ENCODE assay signal across 8 cellular contexts in genomic region chr18:23269058-23269457, GRCh38.
DNase-seq lines count a peak whose midpoint lies in the region; ATAC-seq, FAIRE-seq and TF ChIP-seq lines count a peak whose summit lies in the region.
"Not testable (repeated sequence)": the region's sequence is repeated elsewhere in the genome, so short reads cannot be mapped to it uniquely, and the experiment has no call there.

No MANE protein-coding gene starts in this region.

- not testable (repeated sequence) for DNase-seq in CD4-positive, alpha-beta T cell; activated T-cell treated with anti-CD3 and anti-CD28 coated beads, Interleukin-2, amount 50 U/mL, for 24 hours; H1 (ENCODE audit: low read depth in 1 of 2, low spot score in 2 of 2); stimulated activated naive B cell treated with anti-CD40 and anti-IgM and Interleukin-4, amounts not matched to agents 10 μg/mL and 1 μg/mL and 100 μg/mL, for 72 hours
- DNase-seq in T-cell = peak in 1 of 34 experiments; percentile 5
- DNase-seq in activated CD4-positive, alpha-beta T cell treated with anti-CD3 and anti-CD28 coated beads, Interleukin-2, amount 10 ng/mL, durations not matched to agents 24 days and 14 days = peak; percentile 66
- peak in 3 of 9 donors; percentile 3 to 22 (median 21) for DNase-seq in naive thymus-derived CD4-positive, alpha-beta T cell

- not testable (repeated sequence) for H3K23ac ChIP-seq in H1 (ENCODE audit: insufficient read length)

- ATAC-seq in CD4-positive, alpha-beta T cell (ENCODE audit: poor library complexity) = peak; percentile 29
- peak; percentile 43 to 49 (median 46) for ATAC-seq in T-cell (replicated peaks in 1 of 4)
- peak; percentile 39 for ATAC-seq in naive thymus-derived CD4-positive, alpha-beta T cell
- ATAC-seq in stimulated activated naive B cell treated with anti-CD40 and anti-IgM and Interleukin-4, amounts not matched to agents 10 μg/mL and 1 μg/mL and 100 μg/mL, for 72 hours (replicated peaks) = peak; percentile 3 to 29

- TF ChIP-seq EP300 in H1 (IDR thresholded peaks at IDR 0.05; ENCODE audit: borderline replicate concordance in 1 of 2, low read depth in 2 of 2, low read length in 2 of 2) = not testable (repeated sequence)

- H2BK12ac ChIP-seq in H1 (ENCODE audit: low read depth, low read length) = not testable (repeated sequence)

- not testable (repeated sequence) for H3K27me3 ChIP-seq in CD4-positive, alpha-beta T cell (ENCODE audit: control insufficient read depth, insufficient read depth, low read length); H1 (replicated peaks in 1 of 4; ENCODE audit: control insufficient read depth in 3 of 4, extremely low read depth in 1 of 4, insufficient read depth in 3 of 4, low read length in 3 of 4); naive thymus-derived CD4-positive, alpha-beta T cell (ENCODE audit: control insufficient read depth in 2 of 2, insufficient read depth in 2 of 2, low read length in 2 of 2)

- not testable (repeated sequence) for H2BK5ac ChIP-seq in H1 (ENCODE audit: low read depth, low read length)

- not testable (repeated sequence) for H3K4me2 ChIP-seq in H1 (ENCODE audit: insufficient read depth in 1 of 2, low read depth in 2 of 2, low read length in 2 of 2)

- H3K18ac ChIP-seq in H1 (ENCODE audit: extremely low read depth, low read length) = not testable (repeated sequence)

- TF ChIP-seq POLR2A in H1 (IDR thresholded peaks at IDR 0.05; ENCODE audit: control extremely low read depth in 1 of 2, low read depth in 2 of 2, low read length in 2 of 2) = not testable (repeated sequence)

- H3K27ac ChIP-seq in CD4-positive, alpha-beta T cell (ENCODE audit: low read depth, low read length); H1 (ENCODE audit: low read depth, low read length): not testable (repeated sequence)
- H3K27ac ChIP-seq in naive thymus-derived CD4-positive, alpha-beta T cell (ENCODE audit: low read depth, low read length) = peak overlapping the region; percentile 4

- not testable (repeated sequence) for H3K27ac Mint-ChIP-seq in CD4-positive, alpha-beta T cell; activated CD4-positive, alpha-beta T cell treated with anti-CD3 and anti-CD28 coated beads, Interleukin-2, amount 10 ng/mL, durations not matched to agents 24 days and 14 days
- peak overlapping the region in 1 of 2 donors; percentile 74 for H3K27ac Mint-ChIP-seq in T-cell
- peak overlapping the region; percentile 42 for H3K27ac Mint-ChIP-seq in activated T-cell treated with anti-CD3 and anti-CD28 coated beads, Interleukin-2, amount 50 U/mL, for 24 hours
- peak overlapping the region; percentile 18 for H3K27ac Mint-ChIP-seq in activated naive CD8-positive, alpha-beta T cell
- H3K27ac Mint-ChIP-seq in naive thymus-derived CD4-positive, alpha-beta T cell = peak overlapping the region in 4 of 9 donors; percentile 22 to 77 (median 54)
- peak overlapping the region; percentile 74 for H3K27ac Mint-ChIP-seq in stimulated activated naive B cell treated with anti-CD40 and anti-IgM and Interleukin-4, amounts not matched to agents 10 μg/mL and 1 μg/mL and 100 μg/mL, for 72 hours

- H3K4me3 Mint-ChIP-seq in CD4-positive, alpha-beta T cell; T-cell; activated CD4-positive, alpha-beta T cell treated with anti-CD3 and anti-CD28 coated beads, Interleukin-2, amount 10 ng/mL, durations not matched to agents 24 days and 14 days; activated T-cell treated with anti-CD3 and anti-CD28 coated beads, Interleukin-2, amount 50 U/mL, for 24 hours; activated naive CD8-positive, alpha-beta T cell: not testable (repeated sequence)
- H3K4me3 Mint-ChIP-seq in naive thymus-derived CD4-positive, alpha-beta T cell = peak overlapping the region in 3 of 10 donors; percentile 5 to 35 (median 20)
- peak overlapping the region in 1 of 2 donors; percentile 8 for H3K4me3 Mint-ChIP-seq in stimulated activated naive B cell treated with anti-CD40 and anti-IgM and Interleukin-4, amounts not matched to agents 10 μg/mL and 1 μg/mL and 100 μg/mL, for 72 hours

- H2BK120ac ChIP-seq in H1 (replicated peaks; ENCODE audit: low read depth, low read length) = peak overlapping the region; percentile 24

- H2AFZ ChIP-seq in H1 (ENCODE audit: low read length) = not testable (repeated sequence)

- not testable (repeated sequence) for H3K9ac ChIP-seq in H1 (replicated peaks in 1 of 4; ENCODE audit: extremely low read depth in 1 of 4, low read depth in 3 of 4, low read length in 3 of 4)

- H4K91ac ChIP-seq in H1 (replicated peaks; ENCODE audit: insufficient read length, low read length) = peak overlapping the region; percentile 52

- not testable (repeated sequence) for FAIRE-seq in H1 (lab: Jason Lieb, UNC)

- H3K36me3 ChIP-seq in H1 (ENCODE audit: control insufficient read depth in 2 of 4, insufficient read depth in 4 of 4, low read length in 3 of 4); naive thymus-derived CD4-positive, alpha-beta T cell (ENCODE audit: control insufficient read depth in 2 of 3, insufficient read depth in 3 of 3, low read length in 3 of 3): not testable (repeated sequence)

- peaks cover 11% of the 10 kb centered on the region for H3K9me3 ChIP-seq in CD4-positive, alpha-beta T cell (ENCODE audit: control insufficient read depth, low read length)
- H3K9me3 ChIP-seq in H1 (ENCODE audit: insufficient read depth in 2 of 2, low read depth in 1 of 2, low read length in 1 of 2) = peaks cover 20 to 32% of the 10 kb centered on the region in 2 experiments
- peaks cover 0 to 15% (median 3%) of the 10 kb centered on the region in 3 experiments for H3K9me3 ChIP-seq in naive thymus-derived CD4-positive, alpha-beta T cell (ENCODE audit: control insufficient read depth in 2 of 3, low read length in 3 of 3)

- H3K4me1 Mint-ChIP-seq in CD4-positive, alpha-beta T cell (ENCODE audit: low read depth) = not testable (repeated sequence)
- peaks cover 20 to 26% (median 23%) of the 10 kb centered on the region in 3 donors for H3K4me1 Mint-ChIP-seq in T-cell
- H3K4me1 Mint-ChIP-seq in activated CD4-positive, alpha-beta T cell treated with anti-CD3 and anti-CD28 coated beads, Interleukin-2, amount 10 ng/mL, durations not matched to agents 24 days and 14 days = peaks cover 24% of the 10 kb centered on the region
- H3K4me1 Mint-ChIP-seq in activated T-cell treated with anti-CD3 and anti-CD28 coated beads, Interleukin-2, amount 50 U/mL, for 24 hours (ENCODE audit: low read depth) = peaks cover 23% of the 10 kb centered on the region
- peaks cover 19% of the 10 kb centered on the region for H3K4me1 Mint-ChIP-seq in activated naive CD8-positive, alpha-beta T cell (ENCODE audit: low read depth)
- peaks cover 18 to 35% (median 24%) of the 10 kb centered on the region in 7 donors for H3K4me1 Mint-ChIP-seq in naive thymus-derived CD4-positive, alpha-beta T cell
- peaks cover 23 to 45% of the 10 kb centered on the region in 2 donors for H3K4me1 Mint-ChIP-seq in stimulated activated naive B cell treated with anti-CD40 and anti-IgM and Interleukin-4, amounts not matched to agents 10 μg/mL and 1 μg/mL and 100 μg/mL, for 72 hours

- intact Hi-C loops in CD4-positive, alpha-beta T cell (cut with DNase I, micrococcal nuclease); activated CD4-positive, alpha-beta T cell treated with anti-CD3 and anti-CD28 coated beads, Interleukin-2, amount 10 ng/mL, durations not matched to agents 24 days and 14 days (cut with micrococcal nuclease); naive thymus-derived CD4-positive, alpha-beta T cell (cut with micrococcal nuclease): not testable (repeated sequence)

- H3K36me3 Mint-ChIP-seq in CD4-positive, alpha-beta T cell (ENCODE audit: low read depth); activated CD4-positive, alpha-beta T cell treated with anti-CD3 and anti-CD28 coated beads, Interleukin-2, amount 10 ng/mL, durations not matched to agents 24 days and 14 days (ENCODE audit: low read depth): not testable (repeated sequence)
- H3K36me3 Mint-ChIP-seq in T-cell = peaks cover 12% of the 10 kb centered on the region
- peaks cover 24% of the 10 kb centered on the region for H3K36me3 Mint-ChIP-seq in activated T-cell treated with anti-CD3 and anti-CD28 coated beads, Interleukin-2, amount 50 U/mL, for 24 hours (ENCODE audit: low read depth)
- peaks cover 20% of the 10 kb centered on the region for H3K36me3 Mint-ChIP-seq in activated naive CD8-positive, alpha-beta T cell
- H3K36me3 Mint-ChIP-seq in naive thymus-derived CD4-positive, alpha-beta T cell = peaks cover 9 to 36% (median 14%) of the 10 kb centered on the region in 5 donors
- H3K36me3 Mint-ChIP-seq in stimulated activated naive B cell treated with anti-CD40 and anti-IgM and Interleukin-4, amounts not matched to agents 10 μg/mL and 1 μg/mL and 100 μg/mL, for 72 hours = peaks cover 21 to 61% of the 10 kb centered on the region in 2 donors

- not testable (repeated sequence) for H3K9me3 Mint-ChIP-seq in CD4-positive, alpha-beta T cell
- H3K9me3 Mint-ChIP-seq in T-cell = peaks cover 7 to 30% (median 10%) of the 10 kb centered on the region in 3 donors
- peaks cover 19% of the 10 kb centered on the region for H3K9me3 Mint-ChIP-seq in activated CD4-positive, alpha-beta T cell treated with anti-CD3 and anti-CD28 coated beads, Interleukin-2, amount 10 ng/mL, durations not matched to agents 24 days and 14 days
- H3K9me3 Mint-ChIP-seq in activated T-cell treated with anti-CD3 and anti-CD28 coated beads, Interleukin-2, amount 50 U/mL, for 24 hours = peaks cover 33% of the 10 kb centered on the region
- H3K9me3 Mint-ChIP-seq in activated naive CD8-positive, alpha-beta T cell (ENCODE audit: low read depth) = peaks cover 11% of the 10 kb centered on the region
- H3K9me3 Mint-ChIP-seq in naive thymus-derived CD4-positive, alpha-beta T cell = peaks cover 7 to 42% (median 21%) of the 10 kb centered on the region in 11 donors
- H3K9me3 Mint-ChIP-seq in stimulated activated naive B cell treated with anti-CD40 and anti-IgM and Interleukin-4, amounts not matched to agents 10 μg/mL and 1 μg/mL and 100 μg/mL, for 72 hours = peaks cover 22 to 25% of the 10 kb centered on the region in 2 donors

- not testable (repeated sequence) for H3K79me1 ChIP-seq in H1 (ENCODE audit: low read depth, low read length)

- not testable (repeated sequence) for H4K5ac ChIP-seq in H1 (ENCODE audit: insufficient read length, low read depth, low read length)

- 100% methylated on average over 1 of the region's 1 CpG; no CpG with 5 or more reads in 1 of the 2 experiments for WGBS in H1 (ENCODE audit: extremely low coverage in 1 of 2, insufficient coverage in 1 of 2, insufficient read length in 1 of 2, insufficient replicate concordance in 2 of 2, low coverage in 1 of 2, low lambda C conversion rate in 2 of 2, missing lambda C conversion rate in 1 of 2), 2 experiments

- H3K79me2 ChIP-seq in H1 (ENCODE audit: control insufficient read depth in 1 of 2, insufficient read depth in 2 of 2, low read length in 2 of 2) = not testable (repeated sequence)

- peak overlapping the region; percentile 53; the same call in 1 of the 2 replicates for H2AK5ac ChIP-seq in H1 (ENCODE audit: low read depth, low read length)

- not testable (repeated sequence) for H3K27me3 Mint-ChIP-seq in CD4-positive, alpha-beta T cell; T-cell; activated CD4-positive, alpha-beta T cell treated with anti-CD3 and anti-CD28 coated beads, Interleukin-2, amount 10 ng/mL, durations not matched to agents 24 days and 14 days; activated T-cell treated with anti-CD3 and anti-CD28 coated beads, Interleukin-2, amount 50 U/mL, for 24 hours; activated naive CD8-positive, alpha-beta T cell; naive thymus-derived CD4-positive, alpha-beta T cell; stimulated activated naive B cell treated with anti-CD40 and anti-IgM and Interleukin-4, amounts not matched to agents 10 μg/mL and 1 μg/mL and 100 μg/mL, for 72 hours

- not testable (repeated sequence) for H3K14ac ChIP-seq in H1 (ENCODE audit: insufficient read length)

- H3K56ac ChIP-seq in H1 (replicated peaks; ENCODE audit: insufficient read length, low read depth, low read length) = not testable (repeated sequence)

- POLR2A ChIA-PET in CD4-positive, alpha-beta T cell (lab: Charles Lee); T-cell (lab: Charles Lee); naive thymus-derived CD4-positive, alpha-beta T cell (lab: Charles Lee): not testable (repeated sequence)
- POLR2A ChIA-PET in H1 (lab: Charles Lee; ENCODE audit: partially characterized antibody) = interaction anchor here (1.1 kb wide), 1 partner anchor 13 kb away, joined by 3 read pairs; no protein-coding TSS in a partner anchor

- H4K20me1 ChIP-seq in H1 (replicated peaks in 1 of 2; ENCODE audit: control insufficient read depth in 1 of 2, insufficient read depth in 2 of 2, low read length in 2 of 2) = not testable (repeated sequence)

- not testable (repeated sequence) for H3K4me1 ChIP-seq in H1 (replicated peaks in 1 of 4; ENCODE audit: control insufficient read depth in 3 of 4, insufficient read depth in 4 of 4, low read length in 3 of 4); naive thymus-derived CD4-positive, alpha-beta T cell (ENCODE audit: control insufficient read depth in 2 of 2, insufficient read depth in 2 of 2, low read length in 2 of 2)

- H3K23me2 ChIP-seq in H1 (ENCODE audit: low read depth, low read length) = not testable (repeated sequence)

- H4K8ac ChIP-seq in H1 (ENCODE audit: extremely low read depth, insufficient read depth, low read length) = not testable (repeated sequence)

- peak overlapping the region; percentile 87 for H3K4ac ChIP-seq in H1 (replicated peaks; ENCODE audit: insufficient read length, low read depth, low read length)

- TF ChIP-seq CTCF in CD4-positive, alpha-beta T cell (IDR thresholded peaks at IDR 0.05); H1 (IDR thresholded peaks at IDR 0.05; ENCODE audit: control extremely low read depth in 1 of 3, insufficient read depth in 1 of 3, low read depth in 1 of 3, low read length in 3 of 3): not testable (repeated sequence)

- not testable (repeated sequence) for H3K4me3 ChIP-seq in H1 (ENCODE audit: extremely low read depth in 1 of 4, insufficient read depth in 2 of 4, low read depth in 3 of 4, low read length in 4 of 4); naive thymus-derived CD4-positive, alpha-beta T cell (ENCODE audit: low read length)

- H2BK20ac ChIP-seq in H1 (ENCODE audit: low read length) = not testable (repeated sequence)

- CTCF ChIA-PET in CD4-positive, alpha-beta T cell (lab: Charles Lee); T-cell (lab: Charles Lee): not testable (repeated sequence)
- CTCF ChIA-PET in H1 (lab: Charles Lee; ENCODE audit: partially characterized antibody) = interaction anchor here (1.2 kb wide), 1 partner anchor 10 kb away, joined by 3 read pairs; no protein-coding TSS in a partner anchor
- CTCF ChIA-PET in naive thymus-derived CD4-positive, alpha-beta T cell (lab: Charles Lee) = interaction anchor here (1.1 kb wide), 1 partner anchor 28 kb away, joined by 5 read pairs; no protein-coding TSS in a partner anchor

- not testable (repeated sequence) for TF ChIP-seq RAD21 in H1 (IDR thresholded peaks at IDR 0.05 in 1 of 2, conservative IDR thresholded peaks at IDR 0.05 in 1 of 2; ENCODE audit: low read depth in 2 of 2, low read length in 2 of 2)

- H2BK15ac ChIP-seq in H1 (ENCODE audit: low read length) = not testable (repeated sequence)
